Comparison of ENCODE assay signal across 23 cellular contexts in genomic region chr2:154187948-154188347, GRCh38.
A peak's percentile ranks its signal among the peaks of the same experiment; 100 is the strongest.
DNase-seq lines count a peak whose midpoint lies in the region; ATAC-seq and TF ChIP-seq lines count a peak whose summit lies in the region.
"Had no signal": no experiment of that assay in that cellular context is flagged by ENCODE, and none has a peak within 500 bp of the region (broad histone marks: within the 10 kb centered on the region; RNA-seq: fewer than 3 reads in every experiment).

No MANE protein-coding gene starts in this region.

- H3K4me3 Mint-ChIP-seq in nephron progenitor cell, result no peak overlapping the region
- H3K4me3 Mint-ChIP-seq: CD14-positive monocyte; CD4-positive, alpha-beta T cell; CD8-positive, alpha-beta memory T cell; HFFc6 had no signal

- CTCF ChIA-PET in SK-N-SH (lab: Yijun Ruan, JAX), result no interaction called here

- H3K27me3 ChIP-seq in SK-N-SH (ENCODE audit: insufficient read depth), result no peaks in the 10 kb centered on the region
- H3K27me3 ChIP-seq: BE2C; BLaER1 treated with 17β-estradiol and CSF1 and Interleukin-3, amounts not matched to agents 10 nM and 100 nM had no signal

- no peak overlapping the region for H2AFZ ChIP-seq in SK-N-SH (ENCODE audit: low read depth)

- H3K27ac ChIP-seq in SK-N-SH (ENCODE audit: low read depth in 2 of 2, low read length in 1 of 2), result peak overlapping the region in 1 of 2 experiments; percentile 22; a peak in 2 of 4 replicates
- H3K27ac ChIP-seq: 22Rv1; A549; BLaER1 treated with 17β-estradiol and CSF1 and Interleukin-3, amounts not matched to agents 10 nM and 100 nM had no signal

- no peaks in the 10 kb centered on the region for H3F3A ChIP-seq in SK-N-SH (replicated peaks; ENCODE audit: insufficient read depth)

- no peaks in the 10 kb centered on the region for H3K4me1 Mint-ChIP-seq in nephron progenitor cell
- H3K4me1 Mint-ChIP-seq: CD14-positive monocyte; CD8-positive, alpha-beta memory T cell had no signal

- H3K27ac Mint-ChIP-seq in nephron progenitor cell, result peak overlapping the region; percentile 2
- H3K27ac Mint-ChIP-seq: CD14-positive monocyte; CD4-positive, alpha-beta T cell; CD8-positive, alpha-beta memory T cell; HFFc6 had no signal

- H3K79me2 ChIP-seq in SK-N-SH (ENCODE audit: insufficient read depth), result no peaks in the 10 kb centered on the region

- TF ChIP-seq CTCF in SK-N-SH (IDR thresholded peaks at IDR 0.05), result no peak
- no peak for TF ChIP-seq CTCF in nephron progenitor cell (IDR thresholded peaks at IDR 0.05)
- TF ChIP-seq CTCF in GM13977 (IDR thresholded peaks at IDR 0.05; ENCODE audit: extremely low read depth, insufficient read depth, missing control alignments), result no peak

- H4K20me1 ChIP-seq in SK-N-SH (ENCODE audit: insufficient read depth), result no peaks in the 10 kb centered on the region
- H4K20me1 ChIP-seq: BLaER1 treated with 17β-estradiol and CSF1 and Interleukin-3, amounts not matched to agents 10 nM and 100 nM had no signal

- no peak overlapping the region for H3K4me2 ChIP-seq in SK-N-SH
- H3K4me2 ChIP-seq: A549; BLaER1 treated with 17β-estradiol and CSF1 and Interleukin-3, amounts not matched to agents 10 nM and 100 nM had no signal

- TF ChIP-seq EP300 in SK-N-SH (IDR thresholded peaks at IDR 0.05; ENCODE audit: borderline replicate concordance in 1 of 2, low read depth in 1 of 2, low read length in 1 of 2), result no peak

- H3K36me3 ChIP-seq in SK-N-SH (replicated peaks in 1 of 2; ENCODE audit: control insufficient read depth in 1 of 2, insufficient read depth in 2 of 2, low read length in 1 of 2), result no peaks in the 10 kb centered on the region
- H3K36me3 ChIP-seq: BE2C; BLaER1 treated with 17β-estradiol and CSF1 and Interleukin-3, amounts not matched to agents 10 nM and 100 nM; HAP-1 had no signal

- H3K9me3 Mint-ChIP-seq in nephron progenitor cell, result peaks cover 25% of the 10 kb centered on the region

- H3K9me2 ChIP-seq in SK-N-SH, result no peaks in the 10 kb centered on the region

- H3K9me3 ChIP-seq in SK-N-SH, result 0 out of 2 replicates have a peak, but pooled peaks cover 7% of the 10 kb centered on the region
- H3K9me3 ChIP-seq: BE2C, HAP-1 had no signal

- DNase-seq in SK-N-SH (no peak), NCI-H2171 treated with DMSO at 0.1 percent for 48 hours (lab: John Stamatoyannopoulos, UW) (peak; percentile 71), nephron progenitor cell (no peak), GM13977 (ENCODE audit: low spot score) (no peak)
- DNase-seq: ACHN; AML-193; BE2C; CD4-positive, alpha-beta T cell; CD8-positive, alpha-beta memory T cell; DMS153; DMS79; EL; GDM1; GOT3; HFFc6 had no signal

- no peak overlapping the region for H3K4me3 ChIP-seq in SK-N-SH (ENCODE audit: low read depth in 2 of 2, low read length in 1 of 2)
- H3K4me3 ChIP-seq: A549; BLaER1 treated with 17β-estradiol and CSF1 and Interleukin-3, amounts not matched to agents 10 nM and 100 nM; GM12878; HAP-1 had no signal

- in situ Hi-C loops in GM13977 (cut with MboI; ENCODE audit: low pct_unique_long_range_greater_than_20kb, low sequenced_read_pairs, unreplicated experiment), result no loop called here

- H3K36me3 Mint-ChIP-seq in nephron progenitor cell (ENCODE audit: low read depth), result peaks cover 12% of the 10 kb centered on the region
- H3K36me3 Mint-ChIP-seq: CD14-positive monocyte; CD8-positive, alpha-beta memory T cell had no signal

- 50% methylated on average over 2 of the region's 2 CpGs for WGBS in SK-N-SH (ENCODE audit: low lambda C conversion rate)

- POLR2A ChIA-PET in SK-N-SH (lab: Yijun Ruan, JAX), result no interaction called here

- no peak for TF ChIP-seq RAD21 in SK-N-SH (IDR thresholded peaks at IDR 0.05; ENCODE audit: low read length)

- H3K27me3 Mint-ChIP-seq in nephron progenitor cell (ENCODE audit: low read depth, poor library complexity), result no peaks in the 10 kb centered on the region
- H3K27me3 Mint-ChIP-seq: CD4-positive, alpha-beta T cell; CD8-positive, alpha-beta memory T cell had no signal

- H3K9ac ChIP-seq in SK-N-SH, result no peak overlapping the region
- H3K9ac ChIP-seq: BLaER1 treated with 17β-estradiol and CSF1 and Interleukin-3, amounts not matched to agents 10 nM and 100 nM had no signal

- no peaks in the 10 kb centered on the region; a peak in 1 of 4 replicates for H3K4me1 ChIP-seq in SK-N-SH (ENCODE audit: control insufficient read depth in 1 of 2, insufficient read depth in 2 of 2, low read depth in 1 of 2, low read length in 1 of 2)
- H3K4me1 ChIP-seq: BLaER1 treated with 17β-estradiol and CSF1 and Interleukin-3, amounts not matched to agents 10 nM and 100 nM had no signal

- ATAC-seq in SK-N-SH treated with all-trans-retinoic acid at 6 μM for 48 hours (no peak), HG02840 (IDR thresholded peaks at IDR 0.05; ENCODE audit: low FRiP score, unreplicated experiment) (no peak)
- ATAC-seq: A549, GM12878 had no signal

TF ChIP-seq in SK-N-SH treated with all-trans-retinoic acid at 6 μM for 48 hours, 23 proteins besides CTCF, POLR2A, EP300 and RAD21:
- TF ChIP-seq ARNTL (CRISPR knock-in tag; IDR thresholded peaks at IDR 0.05; ENCODE audit: borderline replicate concordance, low read depth), result no peak
- no peak for TF ChIP-seq ESRRG (CRISPR knock-in tag; IDR thresholded peaks at IDR 0.05)
- peak; percentile 85 for TF ChIP-seq ZNF70 (CRISPR knock-in tag; IDR thresholded peaks at IDR 0.05)
- TF ChIP-seq CSRNP3 (CRISPR knock-in tag; IDR thresholded peaks at IDR 0.05), result no peak

TF ChIP-seq in SK-N-SH, 30 proteins besides CTCF, POLR2A, EP300 and RAD21:
- TF ChIP-seq ELF1 (IDR thresholded peaks at IDR 0.05), result no peak
- no peak for TF ChIP-seq FOXJ3 (CRISPR knock-in tag; IDR thresholded peaks at IDR 0.05)
- no peak for TF ChIP-seq TAF1 (IDR thresholded peaks at IDR 0.05; ENCODE audit: borderline replicate concordance, low read depth, low read length)
- TF ChIP-seq IRF3 (IDR thresholded peaks at IDR 0.05; ENCODE audit: low read depth, low read length), result no peak
- no peak for TF ChIP-seq MXI1 (IDR thresholded peaks at IDR 0.05; ENCODE audit: low read depth, low read length)
- no peak for TF ChIP-seq SMC3 (IDR thresholded peaks at IDR 0.05; ENCODE audit: low read depth, low read length)
- TF ChIP-seq USF1 (IDR thresholded peaks at IDR 0.05; ENCODE audit: borderline replicate concordance, low read depth), result no peak
- TF ChIP-seq ZBTB33 (IDR thresholded peaks at IDR 0.05; ENCODE audit: borderline replicate concordance, low read depth), result no peak
- TF ChIP-seq MEF2A (IDR thresholded peaks at IDR 0.05; ENCODE audit: borderline replicate concordance, low read depth), result no peak
- TF ChIP-seq MAX (IDR thresholded peaks at IDR 0.05; ENCODE audit: low read depth), result no peak
TF ChIP-seq in SK-N-SH: peak in this region for 0.
